In the genomic region with DNA sequence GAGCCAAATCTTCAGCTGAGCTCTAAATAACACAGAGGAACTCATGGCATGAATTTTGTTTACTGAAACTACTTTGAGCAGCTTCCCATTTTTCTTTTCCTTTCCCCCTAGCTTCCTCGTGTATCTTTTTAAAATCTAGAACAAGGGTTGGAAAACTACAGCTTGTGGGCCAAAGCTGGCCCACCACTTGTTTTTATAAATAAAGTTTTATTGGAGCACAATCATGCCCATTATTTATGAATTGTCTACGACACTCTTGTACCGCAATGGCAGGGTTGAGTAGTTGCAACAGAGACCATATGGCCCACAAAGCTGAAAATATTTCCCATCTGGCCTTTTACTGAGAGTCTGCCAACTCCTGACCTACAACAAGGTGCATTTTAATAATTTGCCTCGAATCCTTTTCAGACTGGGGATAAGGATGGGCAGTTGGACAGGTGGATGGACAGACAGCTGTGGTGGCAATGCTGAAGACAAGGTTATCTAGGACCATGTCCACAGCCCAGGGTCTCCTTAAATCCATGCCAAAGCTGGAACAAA, we compare ENCODE assay signal across 21 cellular contexts.
A peak's percentile ranks its signal among the peaks of the same experiment; 100 is the strongest.
DNase-seq lines count a peak whose midpoint lies in the region; ATAC-seq and TF ChIP-seq lines count a peak whose summit lies in the region.
"Had no signal": no experiment of that assay in that cellular context is flagged by ENCODE, and none has a peak within 500 bp of the region (broad histone marks: within the 10 kb centered on the region; RNA-seq: fewer than 3 reads in every experiment).

No MANE protein-coding gene starts in this region.

- peaks cover 11% of the 10 kb centered on the region for H3K9me3 ChIP-seq in mesenchymal stem cell (ENCODE audit: control insufficient read depth, low read length)
- H3K9me3 ChIP-seq in breast epithelium, result peaks cover 6 to 7% of the 10 kb centered on the region in 2 donors
- H3K9me3 ChIP-seq: SJCRH30 had no signal

- no peak overlapping the region for H2AK5ac ChIP-seq in mesenchymal stem cell (ENCODE audit: low read length, severe bottlenecking)

- H3K4me3 ChIP-seq in mesenchymal stem cell (ENCODE audit: insufficient read depth in 1 of 2, low read depth in 1 of 2, low read length in 2 of 2), result no peak overlapping the region
- H3K4me3 ChIP-seq in breast epithelium, result no peak overlapping the region
- H3K4me3 ChIP-seq: GM23248, PC-9, SJCRH30 had no signal

- no peak overlapping the region for H3K27ac ChIP-seq in mesenchymal stem cell (ENCODE audit: low read length, poor library complexity, severe bottlenecking)
- no peak overlapping the region for H3K27ac ChIP-seq in breast epithelium
- H3K27ac ChIP-seq: C4-2B, GM23248, PC-9, SJCRH30 had no signal

- no peak overlapping the region for H2AFZ ChIP-seq in mesenchymal stem cell (ENCODE audit: low read depth, low read length)
- H2AFZ ChIP-seq: GM23248, PC-9 had no signal

- no peak overlapping the region for H2BK5ac ChIP-seq in mesenchymal stem cell (ENCODE audit: low read depth, low read length, poor library complexity, severe bottlenecking)

- H3K4me1 ChIP-seq in mesenchymal stem cell (ENCODE audit: control insufficient read depth, insufficient read depth, low read depth, low read length), result peaks cover 2% of the 10 kb centered on the region
- no peaks in the 10 kb centered on the region for H3K4me1 ChIP-seq in breast epithelium
- H3K4me1 ChIP-seq: SJCRH30 had no signal

- no peak overlapping the region for H3K4me2 ChIP-seq in mesenchymal stem cell (ENCODE audit: low read length, poor library complexity, severe bottlenecking)
- H3K4me2 ChIP-seq: PC-9 had no signal

- DNase-seq in DMS 273 treated with DMSO at 0.1 percent for 48 hours (lab: John Stamatoyannopoulos, UW) (peak; percentile 68), NCI-H1694 (lab: John Stamatoyannopoulos, UW) (peak; percentile 69), NCI-H524 treated with DMSO at 0.1 percent for 48 hours (lab: John Stamatoyannopoulos, UW) (peak; percentile 59), pons (ENCODE audit: low spot score) (peak; percentile 10), mesenchymal stem cell (no peak), breast epithelium (ENCODE audit: low spot score in 2 of 2) (no peak)
- DNase-seq: Calu3; CD8-positive, alpha-beta memory T cell; GM23248; H7; NCI-H1105 treated with DMSO at 0.1 percent for 48 hours; NCI-H2081; NCI-H345; NCI-H526; PC-9; SJCRH30; T-helper 17 cell had no signal

- H3K9ac ChIP-seq in mesenchymal stem cell (ENCODE audit: low read length), result no peak overlapping the region
- H3K9ac ChIP-seq: GM23248 had no signal

- H3K14ac ChIP-seq in mesenchymal stem cell (ENCODE audit: low read length in 2 of 2), result no peak overlapping the region

- no peak overlapping the region for H3K23ac ChIP-seq in mesenchymal stem cell (ENCODE audit: low read length in 2 of 2)

- H3K79me1 ChIP-seq in mesenchymal stem cell (replicated peaks; ENCODE audit: low read length, poor library complexity, severe bottlenecking), result no peaks in the 10 kb centered on the region

- no peak for TF ChIP-seq CTCF in breast epithelium (IDR thresholded peaks at IDR 0.05)

- H3K36me3 ChIP-seq in mesenchymal stem cell (ENCODE audit: control insufficient read depth in 1 of 2, insufficient read depth in 2 of 2, low read depth in 1 of 2, low read length in 2 of 2) (no peaks in the 10 kb centered on the region), breast epithelium (no peaks in the 10 kb centered on the region)
- H3K36me3 ChIP-seq: SJCRH30 had no signal

- ATAC-seq in HG03571 (IDR thresholded peaks at IDR 0.05; ENCODE audit: unreplicated experiment), result no peak
- ATAC-seq: Right ventricle myocardium inferior, SK-N-SH treated with all-trans-retinoic acid at 6 μM for 48 hours, T-helper 17 cell had no signal

- intact Hi-C loops in breast epithelium (cut with DNase I; ENCODE audit: low total_unique reads), result no loop called here

- H4K8ac ChIP-seq in mesenchymal stem cell (ENCODE audit: low read length), result no peak overlapping the region

- peaks cover 19 to 43% of the 10 kb centered on the region in 2 experiments for H3K27me3 ChIP-seq in mesenchymal stem cell (ENCODE audit: control insufficient read depth in 1 of 2, insufficient read depth in 1 of 2, low read length in 2 of 2)
- no peaks in the 10 kb centered on the region for H3K27me3 ChIP-seq in breast epithelium
- H3K27me3 ChIP-seq: SJCRH30 had no signal

- H2BK120ac ChIP-seq in mesenchymal stem cell (ENCODE audit: low read depth, low read length), result no peak overlapping the region

- H2BK15ac ChIP-seq in mesenchymal stem cell (ENCODE audit: low read depth, poor library complexity, severe bottlenecking), result no peak overlapping the region

- H4K91ac ChIP-seq in mesenchymal stem cell (ENCODE audit: low read length), result no peak overlapping the region

- WGBS in mesenchymal stem cell, result 88% methylated on average over 4 of the region's 4 CpGs

- no peak overlapping the region for H2BK12ac ChIP-seq in mesenchymal stem cell (ENCODE audit: low read length in 2 of 2)

- no peak for TF ChIP-seq POLR2A in breast epithelium (IDR thresholded peaks at IDR 0.05)

- H3K18ac ChIP-seq in mesenchymal stem cell (ENCODE audit: low read depth in 1 of 2, low read length in 2 of 2), result no peak overlapping the region

- H3K4ac ChIP-seq in mesenchymal stem cell (ENCODE audit: low read depth in 1 of 2, low read length in 2 of 2), result no peak overlapping the region

Comparison
In these comparisons a context has a peak if more than half of its experiments do, and no peak if none do; other contexts are left out.
1. DNase-seq: peak in DMS 273 treated with DMSO at 0.1 percent for 48 hours (single experiment), NCI-H1694 (single experiment), NCI-H524 treated with DMSO at 0.1 percent for 48 hours (single experiment) and pons (single experiment); none in mesenchymal stem cell (single experiment) and breast epithelium (0 of 2).